Comparison of ENCODE assay signal across 1 cellular context in genomic region chr1:23304140-23304620, GRCh38.
TF ChIP-seq lines count a peak whose summit lies in the region.

No MANE protein-coding gene starts in this region.

TF ChIP-seq in GM12878, 131 proteins besides CTCF, POLR2A, EP300 and RAD21:
- TF ChIP-seq CHD2 (IDR thresholded peaks at IDR 0.05; ENCODE audit: borderline replicate concordance, low read depth, low read length) = no peak
- TF ChIP-seq BCL3 (IDR thresholded peaks at IDR 0.05; ENCODE audit: borderline replicate concordance, insufficient read depth, low read depth, low read length, poor library complexity, severe bottlenecking) = no peak
